Comparison of ENCODE assay signal across 1 cellular context in genomic region chr10:113563306-113564088, GRCh38.
TF ChIP-seq lines count a peak whose summit lies in the region.

No MANE protein-coding gene starts in this region.

TF ChIP-seq in GM12878, 131 proteins besides CTCF, POLR2A, EP300 and RAD21 (continued from another document):
- TF ChIP-seq ZBTB4 (CRISPR knock-in tag; IDR thresholded peaks at IDR 0.05) (no peak), MLLT1 (IDR thresholded peaks at IDR 0.05) (no peak), SMC3 (IDR thresholded peaks at IDR 0.05; ENCODE audit: borderline replicate concordance, low read length) (peak; percentile 57; the same call in 1 of the 2 replicates)
